1 cellular context compared by ENCODE assay signal in genomic region chr11:118606844-118607228, GRCh38.
TF ChIP-seq lines count a peak whose summit lies in the region.

No MANE protein-coding gene starts in this region.

TF ChIP-seq in A549, 52 proteins besides CTCF, POLR2A, EP300 and RAD21 (continued from another document):
- TF ChIP-seq ATOH8 (CRISPR knock-in tag; IDR thresholded peaks at IDR 0.05; ENCODE audit: low read depth) (no peak), NPAS2 (CRISPR knock-in tag; IDR thresholded peaks at IDR 0.05; ENCODE audit: borderline replicate concordance) (no peak), HDAC2 (IDR thresholded peaks at IDR 0.05) (no peak), PHF8 (IDR thresholded peaks at IDR 0.05; ENCODE audit: borderline replicate concordance, low read depth) (no peak), MAX (IDR thresholded peaks at IDR 0.05) (no peak), CHD4 (IDR thresholded peaks at IDR 0.05; ENCODE audit: borderline replicate concordance) (no peak), KDM5A (IDR thresholded peaks at IDR 0.05) (no peak), ZSCAN20 (CRISPR knock-in tag; IDR thresholded peaks at IDR 0.05) (no peak), FOXS1 (CRISPR knock-in tag; IDR thresholded peaks at IDR 0.05) (no peak)
TF ChIP-seq in A549: peak in this region for 0.
